Comparison of ENCODE assay signal across 34 cellular contexts in the genomic region with DNA sequence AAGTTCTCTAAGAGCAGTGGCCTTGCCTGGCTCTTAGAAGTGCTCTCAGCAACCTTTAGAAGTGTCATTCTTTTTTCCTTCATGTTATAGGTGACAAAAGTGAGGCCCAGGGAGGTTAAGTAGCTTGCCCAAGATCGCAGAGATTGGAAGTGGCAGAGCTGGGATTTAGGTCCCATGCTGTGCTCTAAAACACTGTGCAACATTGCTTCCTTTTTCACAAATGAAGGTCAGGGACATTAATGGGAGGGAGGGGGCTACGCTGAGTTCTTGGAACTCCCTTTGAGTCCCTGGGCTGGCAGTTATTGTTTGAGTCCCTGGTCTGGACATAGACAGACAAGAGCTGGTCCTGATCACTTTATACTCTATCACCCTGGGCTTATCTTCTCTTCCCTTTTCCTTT. TPM values are rescaled to one million over a fixed set of nuclear protein-coding genes. Genes with fewer than 3 reads are reported as not detected.
DNase-seq lines count a peak whose midpoint lies in the region; ATAC-seq and TF ChIP-seq lines count a peak whose summit lies in the region.
"Had no signal": no experiment of that assay in that cellular context is flagged by ENCODE, and none has a peak within 500 bp of the region (broad histone marks: within the 10 kb centered on the region; RNA-seq: fewer than 3 reads in every experiment).

No MANE protein-coding gene starts in this region.

- H3K4me3 ChIP-seq in heart right ventricle (no peak overlapping the region), GM23248 (no peak overlapping the region), MG63 (no peak overlapping the region)
- H3K4me3 ChIP-seq: ascending aorta, lower lobe of right lung, Peyer's patch, right lobe of liver, spleen, thoracic aorta had no signal

- H3F3A ChIP-seq in GM23248 (ENCODE audit: insufficient read depth) = 0 out of 2 replicates have a peak, but pooled peaks cover 7% of the 10 kb centered on the region

- H3K36me3 ChIP-seq in heart right ventricle (no peaks in the 10 kb centered on the region), GM23248 (ENCODE audit: low read depth) (no peaks in the 10 kb centered on the region), MG63 (no peaks in the 10 kb centered on the region)
- H3K36me3 ChIP-seq: ascending aorta, lower lobe of right lung, Peyer's patch, right lobe of liver, spleen, thoracic aorta had no signal

- 56 to 59% methylated on average over 2 of the region's 2 CpGs for WGBS in heart right ventricle, 2 donors
- WGBS in GM23248 (ENCODE audit: low coverage in 1 of 2, low lambda C conversion rate in 2 of 2, missing lambda C conversion rate in 2 of 2), 2 experiments = 92 to 95% methylated on average over 2 of the region's 2 CpGs

- H3K4me3 Mint-ChIP-seq in natural killer cell = peak overlapping the region; percentile 47
- H3K4me3 Mint-ChIP-seq: activated naive CD8-positive, alpha-beta T cell treated with anti-CD3 and anti-CD28 coated beads, Interleukin-2, amount 10 ng/mL, durations not matched to agents 7 days and 5 days; B cell; stimulated activated naive CD8-positive, alpha-beta T cell treated with anti-CD3 and anti-CD28 coated beads, Interleukin-15, amount 100 ng/mL, for 72 hours had no signal

- H3K4me1 Mint-ChIP-seq in natural killer cell = peaks cover 61 to 79% of the 10 kb centered on the region in 2 donors

- no peaks in the 10 kb centered on the region for H3K36me3 Mint-ChIP-seq in natural killer cell
- H3K36me3 Mint-ChIP-seq: CD8-positive, alpha-beta memory T cell had no signal

- H3K27ac ChIP-seq in heart right ventricle (peak overlapping the region in 7 of 10 donors; percentile 6 to 70 (median 23)), GM23248 (no peak overlapping the region)
- H3K27ac ChIP-seq: ascending aorta, lower lobe of right lung, Peyer's patch, right lobe of liver, spleen, thoracic aorta had no signal

- peaks cover 73% of the 10 kb centered on the region for H3K79me2 ChIP-seq in GM23248 (ENCODE audit: insufficient read depth)

- peaks cover 0 to 71% (median 48%) of the 10 kb centered on the region in 9 donors for H3K4me1 ChIP-seq in heart right ventricle
- peaks cover 20% of the 10 kb centered on the region for H3K4me1 ChIP-seq in GM23248 (ENCODE audit: insufficient read depth)
- H3K4me1 ChIP-seq: Peyer's patch had no signal

- no peak overlapping the region for H2AFZ ChIP-seq in GM23248

- no peak overlapping the region for H3K4me2 ChIP-seq in GM23248 (ENCODE audit: unreplicated experiment)

- intact Hi-C loops in heart right ventricle (cut with DNase I) (loop anchor here in 1 of 10 donors (10.0 kb wide), 1 partner anchor 64 kb away; no protein-coding TSS in a partner anchor), cardiac septum (cut with DNase I) (no loop called here), natural killer cell (cut with micrococcal nuclease) (loop anchor here (2.0 kb wide), 1 partner anchor 56 kb away; no protein-coding TSS in a partner anchor)

- DNase-seq in heart right ventricle = no peak
- DNase-seq in cardiac septum (ENCODE audit: low spot score) = no peak
- DNase-seq in UCSD-AML1 (lab: John Stamatoyannopoulos, UW; ENCODE audit: unreplicated experiment) = peak; percentile 8
- no peak for DNase-seq in natural killer cell
- DNase-seq in GM23248 = no peak
- no peak for DNase-seq in MG63
- DNase-seq: ACHN; activated CD4-positive, alpha-beta T cell treated with anti-CD3 and anti-CD28 coated beads, Interleukin-2, amount 50 U/mL, for 1 hour; activated gamma-delta T cell; activated naive CD8-positive, alpha-beta T cell treated with anti-CD3 and anti-CD28 coated beads, Interleukin-2, amount 10 ng/mL, durations not matched to agents 7 days and 5 days; activated T-cell treated with anti-CD3 and anti-CD28 coated beads, Interleukin-2, amount 50 U/mL, for 1 hour; CD8-positive, alpha-beta memory T cell; EL; H7; kidney; lower lobe of right lung; naive thymus-derived CD8-positive, alpha-beta T cell; NCI-H1092; NCI-H187 treated with DMSO at 0.1 percent for 48 hours; NCI-H2171; NCI-H524 treated with DMSO at 0.1 percent for 48 hours; Peyer's patch; right lobe of liver; spleen; stimulated activated CD4-positive, alpha-beta T cell treated with anti-CD3 and anti-CD28 coated beads, Interleukin-2, amount 100 ng/mL, for 24 hours; stimulated activated naive CD8-positive, alpha-beta T cell treated with anti-CD3 and anti-CD28 coated beads, Interleukin-15, amount 100 ng/mL, for 72 hours; SW 1271; T1000 had no signal

- no peak for TF ChIP-seq CTCF in heart right ventricle (IDR thresholded peaks at IDR 0.05)
- TF ChIP-seq CTCF in natural killer cell (IDR thresholded peaks at IDR 0.05) = no peak

- H3K27me3 Mint-ChIP-seq in natural killer cell (ENCODE audit: low read depth in 2 of 2) = no peaks in the 10 kb centered on the region
- H3K27me3 Mint-ChIP-seq: activated naive CD8-positive, alpha-beta T cell treated with anti-CD3 and anti-CD28 coated beads, Interleukin-2, amount 10 ng/mL, durations not matched to agents 7 days and 5 days; B cell; CD8-positive, alpha-beta memory T cell; central memory CD8-positive, alpha-beta T cell; stimulated activated naive CD8-positive, alpha-beta T cell treated with anti-CD3 and anti-CD28 coated beads, Interleukin-15, amount 100 ng/mL, for 72 hours had no signal

- no peaks in the 10 kb centered on the region for H4K20me1 ChIP-seq in GM23248 (ENCODE audit: insufficient read depth)

- H3K9me3 Mint-ChIP-seq in natural killer cell = no peaks in the 10 kb centered on the region
- H3K9me3 Mint-ChIP-seq: activated naive CD8-positive, alpha-beta T cell treated with anti-CD3 and anti-CD28 coated beads, Interleukin-2, amount 10 ng/mL, durations not matched to agents 7 days and 5 days; CD8-positive, alpha-beta memory T cell; central memory CD8-positive, alpha-beta T cell; naive thymus-derived CD8-positive, alpha-beta T cell; stimulated activated naive CD8-positive, alpha-beta T cell treated with anti-CD3 and anti-CD28 coated beads, Interleukin-15, amount 100 ng/mL, for 72 hours had no signal

- H3K27me3 ChIP-seq in heart right ventricle = no peaks in the 10 kb centered on the region
- H3K27me3 ChIP-seq in GM23248 (replicated peaks; ENCODE audit: insufficient read depth) = no peaks in the 10 kb centered on the region
- H3K27me3 ChIP-seq in MG63 = no peaks in the 10 kb centered on the region
- H3K27me3 ChIP-seq: ascending aorta, Peyer's patch, right lobe of liver, spleen had no signal

- no peaks in the 10 kb centered on the region for H3K9me2 ChIP-seq in GM23248 (ENCODE audit: insufficient read depth)

- no peaks in the 10 kb centered on the region for H3K9me3 ChIP-seq in heart right ventricle
- no peaks in the 10 kb centered on the region for H3K9me3 ChIP-seq in GM23248 (ENCODE audit: low read depth)
- no peaks in the 10 kb centered on the region for H3K9me3 ChIP-seq in MG63
- H3K9me3 ChIP-seq: ascending aorta, lower lobe of right lung, Peyer's patch, right lobe of liver, spleen, thoracic aorta had no signal

- in situ Hi-C loops in GM23248 (cut with MboI) = no loop called here

- H3K27ac Mint-ChIP-seq in natural killer cell = peak overlapping the region; percentile 59 to 91
- H3K27ac Mint-ChIP-seq: activated naive CD8-positive, alpha-beta T cell treated with anti-CD3 and anti-CD28 coated beads, Interleukin-2, amount 10 ng/mL, durations not matched to agents 7 days and 5 days; B cell; CD8-positive, alpha-beta memory T cell; naive thymus-derived CD8-positive, alpha-beta T cell; stimulated activated naive CD8-positive, alpha-beta T cell treated with anti-CD3 and anti-CD28 coated beads, Interleukin-15, amount 100 ng/mL, for 72 hours had no signal

- H3K9ac ChIP-seq in GM23248 = no peak overlapping the region

- ATAC-seq in heart right ventricle (peak in 1 of 8 donors; percentile 12), natural killer cell (no peak), HG03139 (IDR thresholded peaks at IDR 0.05; ENCODE audit: unreplicated experiment) (no peak)
- ATAC-seq: esophagus mucosa; lower lobe of right lung; naive thymus-derived CD8-positive, alpha-beta T cell; right lobe of liver; stimulated activated naive CD8-positive, alpha-beta T cell treated with anti-CD3 and anti-CD28 coated beads, Interleukin-15, amount 100 ng/mL, for 72 hours had no signal

RNA-seq across cellular contexts. Expression of a gene that starts 45.3 kb away (rescaled TPM):
- total RNA-seq in heart right ventricle (1,000 to 10,000 TPM in 8 of 10 donors, 100 to 1,000 TPM in 2; 917 to 1,485 (median 1,108) TPM), cardiac septum (1,080 TPM), natural killer cell (10 to 100 TPM; 67.6 to 79.9 (median 75.3) TPM)
- polyA plus RNA-seq in heart right ventricle (100 to 1,000 TPM; 488 to 515 TPM), GM23248 (2016; fragmentation: Nextera tagmentation; extraction: Ambion mirVana) (429 and 430 TPM in 2 replicates)
- 460 and 499 TPM in 2 replicates for total RNA-seq in GM23248 (2014; rRNA removed; shearing (Covaris generic))
- total RNA-seq in MG63 (2014; rRNA removed; shearing (Covaris generic); ENCODE audit: low replicate concordance) = 119 and 122 TPM in 2 replicates
